In genomic region chr12:68780731-68781130, GRCh38 we compare ENCODE assay signal across 27 cellular contexts. TPM values are rescaled to one million over a fixed set of nuclear protein-coding genes. Genes with fewer than 3 reads are reported as not detected.
DNase-seq lines count a peak whose midpoint lies in the region; ATAC-seq and TF ChIP-seq lines count a peak whose summit lies in the region.
"Had no signal": no experiment of that assay in that cellular context is flagged by ENCODE, and none has a peak within 500 bp of the region (broad histone marks: within the 10 kb centered on the region; RNA-seq: fewer than 3 reads in every experiment).

No MANE protein-coding gene starts in this region.

- H3K4me3 ChIP-seq in mammary epithelial cell (replicated peaks in 1 of 3; ENCODE audit: insufficient read depth in 1 of 3, low read depth in 2 of 3, low read length in 3 of 3), result no peak overlapping the region
- no peak overlapping the region for H3K4me3 ChIP-seq in fibroblast of pulmonary artery (replicated peaks; ENCODE audit: low read depth, low read length)
- H3K4me3 ChIP-seq in mesodermal cell (ENCODE audit: extremely low read depth, insufficient read depth, low read length, poor library complexity, severe bottlenecking), result no peak overlapping the region
- H3K4me3 ChIP-seq: SK-N-MC had no signal

- BruUV-seq in mammary epithelial cell (replicated peaks; lab: Mats Ljungman, UMichigan), result no TSS peak
- BruUV-seq in MCF 10A (replicated peaks; lab: Mats Ljungman, UMichigan), result no TSS peak

- no peak overlapping the region for H3K9ac ChIP-seq in mammary epithelial cell (ENCODE audit: insufficient read depth, low read length)

- H4K20me1 ChIP-seq in mammary epithelial cell (ENCODE audit: insufficient read depth, low read length), result no peaks in the 10 kb centered on the region

- in situ Hi-C loops in mammary epithelial cell (cut with MboI; ENCODE audit: low sequenced_read_pairs in 2 of 2), result no loop called here

- no peaks in the 10 kb centered on the region for H3K27me3 Mint-ChIP-seq in MCF 10A (ENCODE audit: insufficient read depth, unreplicated experiment)
- H3K27me3 Mint-ChIP-seq: activated CD4-positive, alpha-beta T cell treated with anti-CD3 and anti-CD28 coated beads for 36 hours; activated naive CD8-positive, alpha-beta T cell treated with anti-CD3 and anti-CD28 coated beads, Interleukin-2, amount 10 ng/mL, durations not matched to agents 7 days and 5 days; CD4-positive, CD25-positive, alpha-beta regulatory T cell; naive thymus-derived CD8-positive, alpha-beta T cell; T-helper 17 cell had no signal

- intact Hi-C loops in mammary epithelial cell (cut with micrococcal nuclease) (no loop called here), MCF 10A (cut with micrococcal nuclease) (no loop called here)

- no peaks in the 10 kb centered on the region for H3K9me3 Mint-ChIP-seq in MCF 10A (ENCODE audit: unreplicated experiment)
- H3K9me3 Mint-ChIP-seq: CD4-positive, CD25-positive, alpha-beta regulatory T cell; HFFc6; naive thymus-derived CD8-positive, alpha-beta T cell had no signal

- no peak for ATAC-seq in GM21390 (IDR thresholded peaks at IDR 0.05; ENCODE audit: unreplicated experiment)
- ATAC-seq in activated CD4-positive, CD25-positive, alpha-beta regulatory T cell treated with anti-CD3 and anti-CD28 coated beads, Interleukin-2, amount 50 U/mL, for 24 hours, result no peak
- ATAC-seq: activated CD4-positive, alpha-beta T cell treated with anti-CD3 and anti-CD28 coated beads for 36 hours; HepG2; left cardiac atrium; naive thymus-derived CD8-positive, alpha-beta T cell; T-helper 17 cell had no signal

- H3K27me3 ChIP-seq in mammary epithelial cell (ENCODE audit: insufficient read depth, low read length), result no peaks in the 10 kb centered on the region

- DNase-seq in mammary epithelial cell, result no peak
- DNase-seq in MCF 10A (ENCODE audit: unreplicated experiment), result no peak
- peak; percentile 10 for DNase-seq in fibroblast of pulmonary artery (ENCODE audit: low read depth)
- no peak for DNase-seq in midbrain (lab: John Stamatoyannopoulos, UW)
- DNase-seq in DMS53 (lab: John Stamatoyannopoulos, UW), result no peak
- DNase-seq: activated CD4-positive, alpha-beta T cell treated with anti-CD3 and anti-CD28 coated beads for 36 hours; activated CD8-positive, alpha-beta memory T cell treated with anti-CD3 and anti-CD28 coated beads for 24 hours; activated effector memory CD4-positive, alpha-beta T cell treated with Interleukin-2 at 50 U/mL for 16 hours; activated naive CD8-positive, alpha-beta T cell treated with anti-CD3 and anti-CD28 coated beads, Interleukin-2, amount 10 ng/mL, durations not matched to agents 7 days and 5 days; CD4-positive, CD25-positive, alpha-beta regulatory T cell; GOT3; head of caudate nucleus; HFFc6; Kasumi-1; left cardiac atrium; mesenchymal stem cell; MV-4-11; naive thymus-derived CD8-positive, alpha-beta T cell; NCI-H1436 treated with DMSO at 0.1 percent for 48 hours; NCI-H446; T-helper 17 cell had no signal

- H2AFZ ChIP-seq in mammary epithelial cell (ENCODE audit: low read depth, low read length), result peak overlapping the region; percentile 67

- 87% methylated on average over 3 of the region's 6 CpGs for WGBS in mammary epithelial cell (ENCODE audit: low coverage, missing lambda C conversion rate)
- WGBS in mesodermal cell (ENCODE audit: insufficient coverage in 2 of 2), 2 experiments, result 84 to 92% methylated on average over 5 to 6 of the region's 6 CpGs

- no peaks in the 10 kb centered on the region for H3K9me3 ChIP-seq in mammary epithelial cell (replicated peaks; ENCODE audit: insufficient read depth, low read length)
- no peaks in the 10 kb centered on the region for H3K9me3 ChIP-seq in mesodermal cell (ENCODE audit: control insufficient read depth, low read length)

- no peak for TF ChIP-seq CTCF in mammary epithelial cell (conservative IDR thresholded peaks at IDR 0.05 in 1 of 2, IDR thresholded peaks at IDR 0.05 in 1 of 2; ENCODE audit: extremely low read depth in 1 of 2, insufficient read depth in 1 of 2, low read depth in 1 of 2, low read length in 2 of 2)
- no peak for TF ChIP-seq CTCF in MCF 10A (IDR thresholded peaks at IDR 0.05; ENCODE audit: unreplicated experiment)
- no peak for TF ChIP-seq CTCF in fibroblast of pulmonary artery (IDR thresholded peaks at IDR 0.05; ENCODE audit: low read length, missing control alignments)

- H3K4me2 ChIP-seq in mammary epithelial cell (ENCODE audit: insufficient read depth, low read depth, low read length), result no peak overlapping the region

- H3K27ac ChIP-seq in mammary epithelial cell (ENCODE audit: insufficient read depth, low read depth, low read length) (peak overlapping the region; percentile 48), mesodermal cell (ENCODE audit: low read depth, low read length, severe bottlenecking) (peak overlapping the region; percentile 81)
- H3K27ac ChIP-seq: 22Rv1, SK-N-MC had no signal

- H3K4me1 ChIP-seq in mammary epithelial cell (ENCODE audit: insufficient read depth, low read length) (peaks cover 29% of the 10 kb centered on the region), mesodermal cell (ENCODE audit: control insufficient read depth, insufficient read depth, low read length, poor library complexity, severe bottlenecking) (peaks cover 23% of the 10 kb centered on the region)

- POLR2A ChIA-PET in MCF 10A (lab: Yijun Ruan, JAX), result interaction anchor here (0.6 to 9.9 kb wide), 3 partner anchors 11 to 32 kb away, joined by 3 to 185 read pairs (median 3); partner anchors contain the start of gene MDM2

- no peak overlapping the region for H3K4me3 Mint-ChIP-seq in MCF 10A (ENCODE audit: unreplicated experiment)
- H3K4me3 Mint-ChIP-seq: activated CD4-positive, alpha-beta T cell treated with anti-CD3 and anti-CD28 coated beads for 36 hours; activated naive CD8-positive, alpha-beta T cell treated with anti-CD3 and anti-CD28 coated beads, Interleukin-2, amount 10 ng/mL, durations not matched to agents 7 days and 5 days; CD4-positive, CD25-positive, alpha-beta regulatory T cell; HFFc6; naive thymus-derived CD8-positive, alpha-beta T cell; T-helper 17 cell had no signal

- no peaks in the 10 kb centered on the region for H3K36me3 ChIP-seq in mammary epithelial cell (ENCODE audit: insufficient read depth, low read length)
- no peaks in the 10 kb centered on the region for H3K36me3 ChIP-seq in mesodermal cell (ENCODE audit: control insufficient read depth, insufficient read depth, low read length)

- peaks cover 14% of the 10 kb centered on the region for H3K36me3 Mint-ChIP-seq in MCF 10A (ENCODE audit: insufficient read depth, unreplicated experiment)

- CTCF ChIA-PET in mammary epithelial cell (lab: Charles Lee; ENCODE audit: low non-redundant PET), result no interaction called here
- CTCF ChIA-PET in MCF 10A (lab: Yijun Ruan, JAX), result interaction anchor here (0.5 kb wide), 1 partner anchor 415 kb away, joined by 3 read pairs; no protein-coding TSS in a partner anchor

- dilution Hi-C loops in mammary epithelial cell (cut with HindIII; ENCODE audit: low sequenced_read_pairs), result no loop called here

- no peak overlapping the region for H3K27ac Mint-ChIP-seq in MCF 10A (ENCODE audit: low read depth, unreplicated experiment)
- H3K27ac Mint-ChIP-seq: activated CD4-positive, alpha-beta T cell treated with anti-CD3 and anti-CD28 coated beads for 36 hours; activated naive CD8-positive, alpha-beta T cell treated with anti-CD3 and anti-CD28 coated beads, Interleukin-2, amount 10 ng/mL, durations not matched to agents 7 days and 5 days; CD4-positive, CD25-positive, alpha-beta regulatory T cell; HFFc6; naive thymus-derived CD8-positive, alpha-beta T cell; T-helper 17 cell had no signal

- H3K79me2 ChIP-seq in mammary epithelial cell (ENCODE audit: insufficient read depth, low read length), result no peaks in the 10 kb centered on the region

- H3K4me1 Mint-ChIP-seq in MCF 10A (ENCODE audit: insufficient read depth, unreplicated experiment), result peaks cover 39% of the 10 kb centered on the region
- H3K4me1 Mint-ChIP-seq: activated CD4-positive, alpha-beta T cell treated with anti-CD3 and anti-CD28 coated beads for 36 hours; activated naive CD8-positive, alpha-beta T cell treated with anti-CD3 and anti-CD28 coated beads, Interleukin-2, amount 10 ng/mL, durations not matched to agents 7 days and 5 days; T-helper 17 cell had no signal

RNA-seq across cellular contexts. Expression of gene MDM2, which starts 27.2 kb away (rescaled TPM):
- total RNA-seq in mammary epithelial cell (100 to 1,000 TPM; 304 to 321 TPM), MCF 10A (2022) (353 and 383 TPM in 2 replicates)
- polyA plus RNA-seq in mammary epithelial cell, result 35.7 TPM
- polyA minus RNA-seq in mammary epithelial cell, result 210 TPM
- 80.4 TPM for polyA plus RNA-seq in mesodermal cell (2013, experiment 1 of 2)
- polyA plus RNA-seq in mesodermal cell (2013, experiment 2 of 2), result 63.6 TPM

RNA-seq across cellular contexts. Expression of gene SLC35E3, which starts 34.8 kb away (rescaled TPM):
- total RNA-seq in mammary epithelial cell, result 10 to 100 TPM in 1 of 2 donors, 1 to 10 TPM in 1; 5.5 to 12.4 TPM
- 7.8 TPM for polyA plus RNA-seq in mammary epithelial cell
- polyA minus RNA-seq in mammary epithelial cell, result 55.1 TPM
- total RNA-seq in MCF 10A (2022), result 7.3 and 7.6 TPM in 2 replicates
- 4.0 TPM for polyA plus RNA-seq in mesodermal cell (2013, experiment 1 of 2)
- polyA plus RNA-seq in mesodermal cell (2013, experiment 2 of 2), result 5.2 TPM
